Comparison of ENCODE assay signal across 12 cellular contexts in the genomic region with DNA sequence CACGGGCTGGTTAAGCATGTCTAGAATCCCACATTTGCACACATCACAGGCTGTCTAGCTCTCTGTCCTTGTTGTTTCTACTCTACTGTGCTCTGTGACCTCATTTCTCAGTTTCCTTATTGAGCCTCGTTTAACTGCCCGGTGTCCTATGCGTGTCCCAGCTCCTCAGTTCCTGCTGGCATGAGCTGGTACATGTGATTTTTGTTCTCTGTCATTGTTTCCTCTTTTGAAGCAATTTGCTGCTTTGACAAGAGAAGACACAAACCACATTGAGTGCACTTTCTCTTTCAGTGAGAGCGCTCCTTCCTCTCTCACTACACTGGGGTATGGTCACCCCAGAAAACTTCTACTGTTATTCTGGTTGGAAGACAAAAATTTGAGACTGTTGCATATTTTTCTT.
DNase-seq lines count a peak whose midpoint lies in the region; ATAC-seq, FAIRE-seq and TF ChIP-seq lines count a peak whose summit lies in the region.
"Had no signal": no experiment of that assay in that cellular context is flagged by ENCODE, and none has a peak within 500 bp of the region (broad histone marks: within the 10 kb centered on the region; RNA-seq: fewer than 3 reads in every experiment).

No MANE protein-coding gene starts in this region.

- no peak overlapping the region for H3K4me2 ChIP-seq in hepatocyte

- no peaks in the 10 kb centered on the region for H4K20me1 ChIP-seq in hepatocyte (ENCODE audit: insufficient read depth, poor library complexity, severe bottlenecking)

- H3K9me3 ChIP-seq in gastroesophageal sphincter, result no peaks in the 10 kb centered on the region
- no peaks in the 10 kb centered on the region for H3K9me3 ChIP-seq in esophagus muscularis mucosa
- no peaks in the 10 kb centered on the region for H3K9me3 ChIP-seq in hepatocyte (ENCODE audit: low read depth)
- H3K9me3 ChIP-seq: MG63, upper lobe of left lung had no signal

- TF ChIP-seq CTCF in gastroesophageal sphincter (IDR thresholded peaks at IDR 0.05) (no peak), esophagus muscularis mucosa (IDR thresholded peaks at IDR 0.05) (no peak), hepatocyte (IDR thresholded peaks at IDR 0.05; ENCODE audit: poor library complexity) (no peak)

- H2AFZ ChIP-seq in hepatocyte, result no peak overlapping the region

- TF ChIP-seq POLR2A in gastroesophageal sphincter (IDR thresholded peaks at IDR 0.05), result no peak
- no peak for TF ChIP-seq POLR2A in esophagus muscularis mucosa (IDR thresholded peaks at IDR 0.05; ENCODE audit: low read depth)

- H3K36me3 ChIP-seq in gastroesophageal sphincter, result no peaks in the 10 kb centered on the region
- H3K36me3 ChIP-seq in esophagus muscularis mucosa, result no peaks in the 10 kb centered on the region
- no peaks in the 10 kb centered on the region for H3K36me3 ChIP-seq in hepatocyte (replicated peaks; ENCODE audit: insufficient read depth, low read depth)
- H3K36me3 ChIP-seq: cardiac muscle cell, MG63, upper lobe of left lung had no signal

- DNase-seq in GM18507 (ENCODE audit: extremely low spot score, insufficient read length, low read depth) (peak; percentile 9), NCI-H1436 (lab: John Stamatoyannopoulos, UW) (no peak), OCI-M2 (lab: John Stamatoyannopoulos, UW; ENCODE audit: unreplicated experiment) (no peak), esophagus muscularis mucosa (ENCODE audit: extremely low spot score) (no peak), hepatocyte (ENCODE audit: low spot score) (no peak)
- DNase-seq: MG63 had no signal

- TF ChIP-seq EP300 in gastroesophageal sphincter (IDR thresholded peaks at IDR 0.05), result no peak
- TF ChIP-seq EP300 in esophagus muscularis mucosa (IDR thresholded peaks at IDR 0.05), result no peak

- H3K4me3 ChIP-seq in gastroesophageal sphincter (no peak overlapping the region), esophagus muscularis mucosa (no peak overlapping the region), hepatocyte (no peak overlapping the region)
- H3K4me3 ChIP-seq: cardiac muscle cell, MG63, upper lobe of left lung had no signal

- ATAC-seq in GM21360 (IDR thresholded peaks at IDR 0.05; ENCODE audit: unreplicated experiment) (peak; percentile 98), HG03159 (IDR thresholded peaks at IDR 0.05; ENCODE audit: unreplicated experiment) (peak; percentile 97), gastroesophageal sphincter (peak; percentile 51)

- H3K27me3 ChIP-seq in gastroesophageal sphincter (no peaks in the 10 kb centered on the region), esophagus muscularis mucosa (no peaks in the 10 kb centered on the region), hepatocyte (no peaks in the 10 kb centered on the region)
- H3K27me3 ChIP-seq: cardiac muscle cell, MG63, upper lobe of left lung had no signal

- no peaks in the 10 kb centered on the region for H3K9me2 ChIP-seq in hepatocyte (replicated peaks; ENCODE audit: insufficient read depth)

- WGBS in gastroesophageal sphincter (ENCODE audit: low coverage in 1 of 2), 2 donors, result 80 to 100% methylated on average over 1 to 5 of the region's 5 CpGs
- WGBS in esophagus muscularis mucosa, result 80% methylated on average over 5 of the region's 5 CpGs
- 95% methylated on average over 5 of the region's 5 CpGs for WGBS in hepatocyte (ENCODE audit: low lambda C conversion rate, missing lambda C conversion rate)

- peak; percentile 94 for FAIRE-seq in GM18507 (lab: Jason Lieb, UNC)
- FAIRE-seq: TTC549 had no signal

- H3K4me1 ChIP-seq in gastroesophageal sphincter (no peaks in the 10 kb centered on the region), esophagus muscularis mucosa (no peaks in the 10 kb centered on the region), hepatocyte (ENCODE audit: insufficient read depth) (peaks cover 16% of the 10 kb centered on the region)
- H3K4me1 ChIP-seq: upper lobe of left lung had no signal

- intact Hi-C loops in esophagus muscularis mucosa (cut with DNase I), result no loop called here

- no peak overlapping the region for H3K27ac ChIP-seq in gastroesophageal sphincter
- H3K27ac ChIP-seq in esophagus muscularis mucosa (replicated peaks in 1 of 4), result no peak overlapping the region
- H3K27ac ChIP-seq in hepatocyte, result no peak overlapping the region
- H3K27ac ChIP-seq: cardiac muscle cell, upper lobe of left lung had no signal

- H3K79me2 ChIP-seq in hepatocyte, result no peaks in the 10 kb centered on the region
